In genomic region chr12:92785563-92785950, GRCh38 we compare ENCODE assay signal across 8 cellular contexts.
"Had no signal": no experiment of that assay in that cellular context is flagged by ENCODE, and none has a peak within 500 bp of the region (broad histone marks: within the 10 kb centered on the region; RNA-seq: fewer than 3 reads in every experiment).

No MANE protein-coding gene starts in this region.

- H3K27me3 ChIP-seq: ovary, tibial artery, vagina had no signal

- H3K36me3 ChIP-seq: ovary, vagina had no signal

- DNase-seq: activated CD4-positive, CD25-positive, alpha-beta regulatory T cell; activated CD8-positive, alpha-beta memory T cell treated with anti-CD3 and anti-CD28 coated beads, Interleukin-2, amount 50 U/mL, for 48 hours; activated naive CD8-positive, alpha-beta T cell treated with anti-CD3 and anti-CD28 coated beads, Interleukin-2, amount 10 ng/mL, durations not matched to agents 7 days and 5 days; ovary; stimulated activated CD4-positive, alpha-beta T cell treated with anti-CD3 and anti-CD28 coated beads, Interleukin-2, amount 100 ng/mL, for 48 hours; stimulated activated naive B cell treated with anti-CD40 and anti-IgM and Interleukin-4, amounts not matched to agents 10 μg/mL and 1 μg/mL and 100 μg/mL, for 72 hours; tibial artery had no signal

- H3K4me3 ChIP-seq: ovary, tibial artery, vagina had no signal

- H3K27ac ChIP-seq: ovary, tibial artery had no signal

- H3K9me3 ChIP-seq: ovary, tibial artery, vagina had no signal
